Comparison of ENCODE assay signal across 7 cellular contexts in the genomic region with DNA sequence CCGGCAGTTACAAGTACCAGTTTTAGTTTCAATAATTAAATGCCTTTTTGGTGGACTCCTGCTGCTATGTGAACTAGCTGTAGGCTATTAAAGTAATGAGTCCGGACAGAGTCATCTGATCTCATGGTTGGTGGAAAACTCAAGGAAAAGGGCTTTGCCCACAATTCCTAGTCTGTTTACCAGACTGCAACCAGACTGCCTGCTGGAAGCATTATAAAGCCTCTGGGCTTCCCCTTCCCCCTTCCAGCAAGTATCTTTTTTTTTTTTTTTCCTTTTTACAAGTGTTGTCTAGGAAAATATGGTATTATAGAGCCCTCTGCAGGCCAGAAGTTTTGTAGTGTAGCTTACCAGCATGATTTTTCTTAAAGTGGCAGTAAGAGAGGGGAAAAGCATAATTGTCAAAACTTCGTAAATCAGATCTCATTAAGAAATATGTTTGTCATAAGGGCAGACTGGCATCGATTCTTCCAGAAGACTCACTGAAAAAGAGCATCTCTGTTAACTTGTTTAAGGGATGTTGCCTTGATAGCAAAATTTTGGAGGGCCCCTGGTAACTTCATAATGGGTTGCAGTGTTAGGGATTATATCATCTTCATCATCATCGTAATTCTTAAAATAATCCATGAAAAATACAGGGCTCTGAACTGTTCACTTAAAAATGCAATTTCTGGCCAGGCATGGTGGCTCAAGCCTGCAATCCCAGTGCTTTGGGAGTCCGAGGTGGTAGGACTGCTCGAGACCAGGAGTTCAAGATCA.
A peak's percentile ranks its signal among the peaks of the same experiment; 100 is the strongest.
DNase-seq lines count a peak whose midpoint lies in the region; ATAC-seq and TF ChIP-seq lines count a peak whose summit lies in the region.

No MANE protein-coding gene starts in this region.

- H3K9me3 Mint-ChIP-seq in activated B cell treated with CpG ODN at 0.5 μM for 24 hours: no peaks in the 10 kb centered on the region

- peak; percentile 46 for ATAC-seq in HG03159 (IDR thresholded peaks at IDR 0.05; ENCODE audit: unreplicated experiment)
- peak; percentile 42 for ATAC-seq in activated B cell treated with CpG ODN at 0.5 μM for 24 hours (ENCODE audit: low read depth)
- peak; percentile 43 for ATAC-seq in left ventricle myocardium superior

- intact Hi-C loops in activated B cell treated with CpG ODN at 0.5 μM for 24 hours (cut with micrococcal nuclease) (loop anchor here (1.0 to 5.0 kb wide), 11 partner anchors 11 to 725 kb away; a partner anchor contains a TSS), left ventricle myocardium superior (cut with micrococcal nuclease) (loop anchor here (10.0 kb wide), 1 partner anchor 146 kb away; no protein-coding TSS in a partner anchor)

- peaks cover 6% of the 10 kb centered on the region for H3K36me3 Mint-ChIP-seq in activated B cell treated with CpG ODN at 0.5 μM for 24 hours (ENCODE audit: low read depth)

- H3K27me3 Mint-ChIP-seq in activated B cell treated with CpG ODN at 0.5 μM for 24 hours: no peaks in the 10 kb centered on the region

- TF ChIP-seq CTCF in activated B cell treated with CpG ODN at 0.5 μM for 24 hours (IDR thresholded peaks at IDR 0.05): no peak

- DNase-seq in GM03348 (ENCODE audit: low spot score) (peak; percentile 69), NCI-H345 (lab: John Stamatoyannopoulos, UW) (peak; percentile 46), activated B cell treated with CpG ODN at 0.5 μM for 24 hours (no peak), left ventricle myocardium superior (no peak), skeletal muscle cell (ENCODE audit: low read depth) (peak; percentile 55)
- DNase-seq in central memory CD4-positive, alpha-beta T cell: no peak

- CTCF ChIA-PET in activated B cell treated with CpG ODN at 0.5 μM for 24 hours (lab: Charles Lee): interaction anchor here (0.9 to 3.3 kb wide), 10 partner anchors 10 to 726 kb away, joined by 3 to 26 read pairs (median 3); no protein-coding TSS in a partner anchor

- no peak overlapping the region for H3K4me3 Mint-ChIP-seq in activated B cell treated with CpG ODN at 0.5 μM for 24 hours

- H3K27ac Mint-ChIP-seq in activated B cell treated with CpG ODN at 0.5 μM for 24 hours: no peak overlapping the region

- H3K4me3 ChIP-seq in skeletal muscle cell (ENCODE audit: low read depth, low read length): no peak overlapping the region

- H3K4me1 Mint-ChIP-seq in activated B cell treated with CpG ODN at 0.5 μM for 24 hours: peaks cover 72% of the 10 kb centered on the region

- POLR2A ChIA-PET in activated B cell treated with CpG ODN at 0.5 μM for 24 hours (lab: Charles Lee): interaction anchor here (0.7 kb wide), 3 partner anchors 10 to 1962 kb away, joined by 3 to 6 read pairs (median 4); no protein-coding TSS in a partner anchor

Comparison
In these comparisons a context has a peak if more than half of its experiments do, and no peak if none do; other contexts are left out.
1. DNase-seq: peak in GM03348 (single experiment), NCI-H345 (single experiment) and skeletal muscle cell (single experiment); none in activated B cell treated with CpG ODN at 0.5 μM for 24 hours (single experiment), left ventricle myocardium superior (single experiment) and central memory CD4-positive, alpha-beta T cell (single experiment).
2. Peak in every context shown above with its lines, with median percentiles within 50 percentile points of each other: ATAC-seq.